In genomic region chr1:59116920-59117542, GRCh38 we compare ENCODE assay signal across 11 cellular contexts.
A peak's percentile ranks its signal among the peaks of the same experiment; 100 is the strongest.
DNase-seq lines count a peak whose midpoint lies in the region; ATAC-seq and TF ChIP-seq lines count a peak whose summit lies in the region.
"Had no signal": no experiment of that assay in that cellular context is flagged by ENCODE, and none has a peak within 500 bp of the region (broad histone marks: within the 10 kb centered on the region; RNA-seq: fewer than 3 reads in every experiment).

No MANE protein-coding gene starts in this region.

- no peaks in the 10 kb centered on the region for H3K9me3 ChIP-seq in adipocyte (ENCODE audit: control insufficient read depth, low read length)
- H3K9me3 ChIP-seq in iPS-20b (ENCODE audit: insufficient read depth, low read depth, low read length): no peaks in the 10 kb centered on the region
- no peaks in the 10 kb centered on the region for H3K9me3 ChIP-seq in CD4-positive, alpha-beta T cell (ENCODE audit: control insufficient read depth, low read length)
- no peaks in the 10 kb centered on the region; the same call in 1 of the 2 replicates for H3K9me3 ChIP-seq in PC-9 (ENCODE audit: insufficient read depth, low read depth)

- H3K36me3 Mint-ChIP-seq in CD4-positive, alpha-beta T cell (ENCODE audit: low read depth): no peaks in the 10 kb centered on the region

- H3F3A ChIP-seq in PC-9 (ENCODE audit: insufficient read depth, low read depth): no peaks in the 10 kb centered on the region

- H3K4me1 Mint-ChIP-seq in CD4-positive, alpha-beta T cell (ENCODE audit: low read depth): no peaks in the 10 kb centered on the region

- no peak overlapping the region for H3K4me3 Mint-ChIP-seq in CD4-positive, alpha-beta T cell

- intact Hi-C loops in CD4-positive, alpha-beta T cell (cut with DNase I, micrococcal nuclease): no loop called here
- intact Hi-C loops in PC-9 (cut with micrococcal nuclease; ENCODE audit: unreplicated experiment): no loop called here

- H3K36me3 ChIP-seq in adipocyte (ENCODE audit: control insufficient read depth, insufficient read depth, low read length, severe bottlenecking): no peaks in the 10 kb centered on the region
- H3K36me3 ChIP-seq in iPS-20b (ENCODE audit: insufficient read depth, low read depth, low read length): no peaks in the 10 kb centered on the region
- no peaks in the 10 kb centered on the region for H3K36me3 ChIP-seq in PC-9 (ENCODE audit: low read depth)

- in situ Hi-C loops in ACHN (cut with HindIII; ENCODE audit: low pct_ligation_motif_present, low pct_unique_long_range_greater_than_20kb, low sequenced_read_pairs): no loop called here

- no peaks in the 10 kb centered on the region for H3K79me2 ChIP-seq in PC-9 (ENCODE audit: low read depth)

- DNase-seq in ACHN (peak; percentile 32), HT1080 (ENCODE audit: low read depth) (peak; percentile 68), adipocyte (ENCODE audit: low read depth) (peak; percentile 70), NCI-H2171 (lab: John Stamatoyannopoulos, UW) (no peak), PC-9 (no peak), NCI-H510A treated with DMSO at 0.1 percent for 48 hours (lab: John Stamatoyannopoulos, UW) (no peak)
- DNase-seq in CD4-positive, alpha-beta T cell: no peak
- DNase-seq: anterior cingulate cortex, NCI-H1417 treated with DMSO at 0.1 percent for 48 hours had no signal

- no peak overlapping the region for H3K27ac Mint-ChIP-seq in CD4-positive, alpha-beta T cell

- H3K4me3 ChIP-seq in adipocyte (ENCODE audit: low read length) (no peak overlapping the region), iPS-20b (ENCODE audit: low read length) (peak overlapping the region; percentile 42; the same call in 1 of the 2 replicates), PC-9 (no peak overlapping the region)

- no TSS peak for BruUV-seq in PC-9 (replicated peaks; lab: Mats Ljungman, UMichigan)

- peaks cover 3% of the 10 kb centered on the region for H3K27me3 Mint-ChIP-seq in CD4-positive, alpha-beta T cell

- H4K20me1 ChIP-seq in PC-9 (ENCODE audit: insufficient read depth): no peaks in the 10 kb centered on the region

- no peak overlapping the region for H2AFZ ChIP-seq in PC-9

- no peak for ATAC-seq in CD4-positive, alpha-beta T cell (ENCODE audit: poor library complexity)

- peak overlapping the region; percentile 48 for H3K9ac ChIP-seq in adipocyte (ENCODE audit: low read length)
- H3K9ac ChIP-seq in iPS-20b (ENCODE audit: low read depth, low read length): no peak overlapping the region

- H3K4me2 ChIP-seq in PC-9: no peak overlapping the region

- H3K27ac ChIP-seq in iPS-20b (ENCODE audit: low read length): no peak overlapping the region
- H3K27ac ChIP-seq in CD4-positive, alpha-beta T cell (ENCODE audit: low read depth, low read length): no peak overlapping the region
- no peak overlapping the region for H3K27ac ChIP-seq in PC-9
- H3K27ac ChIP-seq: C4-2B had no signal

- no peak for TF ChIP-seq CTCF in CD4-positive, alpha-beta T cell (IDR thresholded peaks at IDR 0.05)
- no peak for TF ChIP-seq CTCF in PC-9 (conservative IDR thresholded peaks at IDR 0.05)

- H3K4me1 ChIP-seq in adipocyte (ENCODE audit: control insufficient read depth, insufficient read depth, low read length) (peaks cover 47% of the 10 kb centered on the region), iPS-20b (ENCODE audit: insufficient read depth, low read length) (peaks cover 28% of the 10 kb centered on the region; the same call in 1 of the 2 replicates), PC-9 (replicated peaks; ENCODE audit: insufficient read depth) (no peaks in the 10 kb centered on the region)

- H3K9me2 ChIP-seq in PC-9 (ENCODE audit: insufficient read depth): no peaks in the 10 kb centered on the region

- POLR2A ChIA-PET in CD4-positive, alpha-beta T cell (lab: Charles Lee): no interaction called here
- POLR2A ChIA-PET in PC-9 (lab: Charles Lee; ENCODE audit: unreplicated experiment): no interaction called here

- no peaks in the 10 kb centered on the region for H3K27me3 ChIP-seq in adipocyte (replicated peaks; ENCODE audit: control insufficient read depth, insufficient read depth, low read length)
- no peaks in the 10 kb centered on the region for H3K27me3 ChIP-seq in iPS-20b (ENCODE audit: insufficient read depth, low read length)
- H3K27me3 ChIP-seq in CD4-positive, alpha-beta T cell (ENCODE audit: control insufficient read depth, insufficient read depth, low read length): no peaks in the 10 kb centered on the region
- H3K27me3 ChIP-seq in PC-9 (ENCODE audit: insufficient read depth, low read depth): no peaks in the 10 kb centered on the region

- CTCF ChIA-PET in CD4-positive, alpha-beta T cell (lab: Charles Lee): no interaction called here
- CTCF ChIA-PET in PC-9 (lab: Charles Lee): no interaction called here

- H3K9me3 Mint-ChIP-seq in CD4-positive, alpha-beta T cell: no peaks in the 10 kb centered on the region

Comparison
In these comparisons a context has a peak if more than half of its experiments do, and no peak if none do; other contexts are left out.
1. DNase-seq: peak in ACHN (single experiment), HT1080 (single experiment) and adipocyte (single experiment); none in NCI-H2171 (single experiment), CD4-positive, alpha-beta T cell (0 of 10), PC-9 (0 of 2) and NCI-H510A treated with DMSO at 0.1 percent for 48 hours (single experiment).